24 cellular contexts compared by ENCODE assay signal in the genomic region with DNA sequence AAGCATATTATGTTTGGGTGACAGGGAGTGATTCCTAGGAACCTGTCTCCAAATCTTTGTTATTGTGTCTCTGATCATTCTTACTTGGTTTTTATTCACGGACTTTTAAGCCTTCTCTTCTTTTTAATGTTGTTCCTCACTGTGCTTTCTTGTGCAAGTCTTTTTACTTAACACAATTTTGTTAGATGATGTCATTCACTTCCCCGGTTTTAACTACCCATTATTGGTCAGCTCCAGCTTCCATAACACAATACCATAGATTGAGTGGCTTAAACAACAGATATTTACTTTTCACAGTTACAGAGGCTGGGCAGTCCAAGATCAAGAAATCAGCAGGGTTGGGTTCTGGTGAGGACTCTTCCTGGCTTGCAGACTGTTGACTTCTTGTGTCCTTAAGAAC.
DNase-seq lines count a peak whose midpoint lies in the region; ATAC-seq and TF ChIP-seq lines count a peak whose summit lies in the region.
"Had no signal": no experiment of that assay in that cellular context is flagged by ENCODE, and none has a peak within 500 bp of the region (broad histone marks: within the 10 kb centered on the region; RNA-seq: fewer than 3 reads in every experiment).

No MANE protein-coding gene starts in this region.

- H3K4me1 Mint-ChIP-seq in activated CD8-positive, alpha-beta T cell treated with anti-CD3 and anti-CD28 coated beads for 36 hours (ENCODE audit: low read depth): peaks cover 28% of the 10 kb centered on the region

- no peak for ATAC-seq in activated CD8-positive, alpha-beta T cell treated with anti-CD3 and anti-CD28 coated beads for 36 hours
- ATAC-seq: Panc1, SK-N-SH treated with all-trans-retinoic acid at 6 μM for 48 hours had no signal

- CTCF ChIA-PET in activated CD8-positive, alpha-beta T cell treated with anti-CD3 and anti-CD28 coated beads for 36 hours (lab: Charles Lee): no interaction called here

- POLR2A ChIA-PET in activated CD8-positive, alpha-beta T cell treated with anti-CD3 and anti-CD28 coated beads for 36 hours (lab: Charles Lee): no interaction called here

- no peak overlapping the region for H3K27ac Mint-ChIP-seq in activated CD8-positive, alpha-beta T cell treated with anti-CD3 and anti-CD28 coated beads for 36 hours
- H3K27ac Mint-ChIP-seq: CD4-positive, alpha-beta T cell; HFFc6 had no signal

- H3K4me3 Mint-ChIP-seq in activated CD8-positive, alpha-beta T cell treated with anti-CD3 and anti-CD28 coated beads for 36 hours: no peak overlapping the region
- H3K4me3 Mint-ChIP-seq: CD4-positive, alpha-beta T cell; HFFc6 had no signal

- DNase-seq in EH (ENCODE audit: low read depth) (peak; percentile 19), HCEC 1CT (peak; percentile 5), cardiac fibroblast (ENCODE audit: low read depth in 2 of 2) (peak; percentile 2 to 41), fibroblast of pulmonary artery (ENCODE audit: low read depth) (peak; percentile 19), GM20000 (ENCODE audit: low spot score) (no peak), cerebellar cortex (ENCODE audit: low spot score) (no peak)
- no peak for DNase-seq in activated CD8-positive, alpha-beta T cell treated with anti-CD3 and anti-CD28 coated beads for 36 hours
- DNase-seq: Caco-2; CD4-positive, alpha-beta T cell; DMS 273 treated with DMSO at 0.1 percent for 48 hours; DMS79 treated with DMSO at 0.1 percent for 48 hours; H7; HFFc6; MG63; NCI-H1105; NCI-H146; NCI-H2029 treated with DMSO at 0.1 percent for 48 hours; NCI-H226; NCI-H510A treated with DMSO at 0.1 percent for 48 hours; NCI-H748 treated with DMSO at 0.1 percent for 48 hours; NK-92 treated with Interleukin-12 subunit alpha and Interleukin-12 subunit beta, amount 100 ng/mL, for 24 hours had no signal

- intact Hi-C loops in activated CD8-positive, alpha-beta T cell treated with anti-CD3 and anti-CD28 coated beads for 36 hours (cut with micrococcal nuclease): no loop called here

- TF ChIP-seq CTCF in cardiac fibroblast (IDR thresholded peaks at IDR 0.05; ENCODE audit: low read depth, low read length): no peak
- no peak for TF ChIP-seq CTCF in fibroblast of pulmonary artery (IDR thresholded peaks at IDR 0.05; ENCODE audit: low read length, missing control alignments)
- TF ChIP-seq CTCF in GM20000 (IDR thresholded peaks at IDR 0.05; ENCODE audit: extremely low read depth, missing control alignments): no peak
- TF ChIP-seq CTCF in activated CD8-positive, alpha-beta T cell treated with anti-CD3 and anti-CD28 coated beads for 36 hours (IDR thresholded peaks at IDR 0.05): no peak

- peaks cover 2% of the 10 kb centered on the region for H3K9me3 Mint-ChIP-seq in activated CD8-positive, alpha-beta T cell treated with anti-CD3 and anti-CD28 coated beads for 36 hours
- H3K9me3 Mint-ChIP-seq: CD4-positive, alpha-beta T cell; HFFc6 had no signal

- H3K4me3 ChIP-seq in cardiac fibroblast (replicated peaks in 1 of 2; ENCODE audit: low read depth in 2 of 2, low read length in 2 of 2): no peak overlapping the region
- H3K4me3 ChIP-seq in fibroblast of pulmonary artery (replicated peaks; ENCODE audit: low read depth, low read length): no peak overlapping the region
- H3K4me3 ChIP-seq: BLaER1, MG63 had no signal

- H3K27me3 Mint-ChIP-seq in activated CD8-positive, alpha-beta T cell treated with anti-CD3 and anti-CD28 coated beads for 36 hours: no peaks in the 10 kb centered on the region
- H3K27me3 Mint-ChIP-seq: CD4-positive, alpha-beta T cell had no signal

- no peaks in the 10 kb centered on the region for H3K36me3 Mint-ChIP-seq in activated CD8-positive, alpha-beta T cell treated with anti-CD3 and anti-CD28 coated beads for 36 hours (ENCODE audit: low read depth)

Comparison
In these comparisons a context has a peak if more than half of its experiments do, and no peak if none do; other contexts are left out.
1. DNase-seq: peak in EH (single experiment), HCEC 1CT (single experiment), cardiac fibroblast (2 of 2) and fibroblast of pulmonary artery (single experiment); none in GM20000 (single experiment), cerebellar cortex (single experiment) and activated CD8-positive, alpha-beta T cell treated with anti-CD3 and anti-CD28 coated beads for 36 hours (single experiment).